15 cellular contexts compared by ENCODE assay signal in the genomic region with DNA sequence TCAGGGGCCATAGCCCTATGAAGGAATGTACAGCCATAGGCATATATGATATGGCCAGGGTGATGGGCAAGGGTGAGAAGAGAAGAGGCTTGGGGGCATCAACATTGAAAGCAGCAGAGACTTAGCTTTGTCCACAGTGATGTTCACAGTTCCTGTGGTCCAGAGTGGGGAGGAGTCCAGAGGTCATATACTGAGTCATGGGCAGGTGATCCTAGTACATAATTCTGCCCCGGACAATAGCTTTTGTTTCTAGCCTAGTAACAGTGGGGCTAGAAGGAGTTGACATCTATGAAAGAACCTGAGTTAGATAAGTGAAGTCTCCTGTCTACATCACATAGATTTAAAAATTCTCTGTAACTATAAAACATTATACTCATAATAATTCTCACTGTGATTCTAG.
"Had no signal": no experiment of that assay in that cellular context is flagged by ENCODE, and none has a peak within 500 bp of the region (broad histone marks: within the 10 kb centered on the region; RNA-seq: fewer than 3 reads in every experiment).

No MANE protein-coding gene starts in this region.

- DNase-seq: activated CD4-positive, CD25-positive, alpha-beta regulatory T cell treated with anti-CD3 and anti-CD28 coated beads, Interleukin-2, amount 50 U/mL, for 72 hours; activated naive CD4-positive, alpha-beta T cell treated with anti-CD3 and anti-CD28 coated beads for 36 hours; activated naive CD8-positive, alpha-beta T cell treated with anti-CD3 and anti-CD28 coated beads, Interleukin-2, amount 50 U/mL, for 24 hours; colonic mucosa; foreskin fibroblast; glutamatergic neuron; left ventricle myocardium inferior; mesendoderm; SK-N-SH; stimulated activated CD4-positive, alpha-beta T cell treated with anti-CD3 and anti-CD28 coated beads, Interleukin-2, amount 100 ng/mL, for 48 hours; stimulated activated naive B cell treated with anti-CD40 and anti-IgM and Interleukin-4, amounts not matched to agents 10 μg/mL and 1 μg/mL and 100 μg/mL, for 72 hours; T-helper 1 cell; T1000 had no signal

- H3K9me3 Mint-ChIP-seq: activated naive CD4-positive, alpha-beta T cell treated with anti-CD3 and anti-CD28 coated beads for 36 hours; activated naive CD8-positive, alpha-beta T cell treated with anti-CD3 and anti-CD28 coated beads, Interleukin-2, amount 50 U/mL, for 24 hours; stimulated activated naive B cell treated with anti-CD40 and anti-IgM and Interleukin-4, amounts not matched to agents 10 μg/mL and 1 μg/mL and 100 μg/mL, for 72 hours had no signal

- H3K27me3 ChIP-seq: colonic mucosa, ovary had no signal

- H3K4me1 ChIP-seq: colonic mucosa had no signal

- H3K9ac ChIP-seq: SK-N-SH had no signal

- H3K9me3 ChIP-seq: colonic mucosa, left ventricle myocardium inferior, ovary, SK-N-SH had no signal

- H3K4me3 ChIP-seq: colonic mucosa, left ventricle myocardium inferior, ovary had no signal

- H3K27ac ChIP-seq: colonic mucosa had no signal

- H3K4me1 Mint-ChIP-seq: activated naive CD8-positive, alpha-beta T cell treated with anti-CD3 and anti-CD28 coated beads, Interleukin-2, amount 50 U/mL, for 24 hours; activated T-helper 17 cell treated with anti-CD3 and anti-CD28 coated beads, Interleukin-2, amount 50 U/mL, for 72 hours; stimulated activated naive B cell treated with anti-CD40 and anti-IgM and Interleukin-4, amounts not matched to agents 10 μg/mL and 1 μg/mL and 100 μg/mL, for 72 hours had no signal

- ATAC-seq: activated naive CD8-positive, alpha-beta T cell treated with anti-CD3 and anti-CD28 coated beads, Interleukin-2, amount 50 U/mL, for 24 hours; activated T-helper 17 cell treated with anti-CD3 and anti-CD28 coated beads, Interleukin-2, amount 50 U/mL, for 72 hours; stimulated activated naive B cell treated with anti-CD40 and anti-IgM and Interleukin-4, amounts not matched to agents 10 μg/mL and 1 μg/mL and 100 μg/mL, for 72 hours had no signal

- H3K36me3 ChIP-seq: colonic mucosa, left ventricle myocardium inferior, ovary had no signal

- H3K27ac Mint-ChIP-seq: activated naive CD4-positive, alpha-beta T cell treated with anti-CD3 and anti-CD28 coated beads for 36 hours; activated naive CD8-positive, alpha-beta T cell treated with anti-CD3 and anti-CD28 coated beads, Interleukin-2, amount 50 U/mL, for 24 hours; activated T-helper 17 cell treated with anti-CD3 and anti-CD28 coated beads, Interleukin-2, amount 50 U/mL, for 72 hours; stimulated activated naive B cell treated with anti-CD40 and anti-IgM and Interleukin-4, amounts not matched to agents 10 μg/mL and 1 μg/mL and 100 μg/mL, for 72 hours had no signal

- H3K4me3 Mint-ChIP-seq: activated naive CD4-positive, alpha-beta T cell treated with anti-CD3 and anti-CD28 coated beads for 36 hours; activated naive CD8-positive, alpha-beta T cell treated with anti-CD3 and anti-CD28 coated beads, Interleukin-2, amount 50 U/mL, for 24 hours; activated T-helper 17 cell treated with anti-CD3 and anti-CD28 coated beads, Interleukin-2, amount 50 U/mL, for 72 hours; stimulated activated naive B cell treated with anti-CD40 and anti-IgM and Interleukin-4, amounts not matched to agents 10 μg/mL and 1 μg/mL and 100 μg/mL, for 72 hours had no signal

- H3K27me3 Mint-ChIP-seq: activated T-helper 17 cell treated with anti-CD3 and anti-CD28 coated beads, Interleukin-2, amount 50 U/mL, for 72 hours had no signal
